In the genomic region with DNA sequence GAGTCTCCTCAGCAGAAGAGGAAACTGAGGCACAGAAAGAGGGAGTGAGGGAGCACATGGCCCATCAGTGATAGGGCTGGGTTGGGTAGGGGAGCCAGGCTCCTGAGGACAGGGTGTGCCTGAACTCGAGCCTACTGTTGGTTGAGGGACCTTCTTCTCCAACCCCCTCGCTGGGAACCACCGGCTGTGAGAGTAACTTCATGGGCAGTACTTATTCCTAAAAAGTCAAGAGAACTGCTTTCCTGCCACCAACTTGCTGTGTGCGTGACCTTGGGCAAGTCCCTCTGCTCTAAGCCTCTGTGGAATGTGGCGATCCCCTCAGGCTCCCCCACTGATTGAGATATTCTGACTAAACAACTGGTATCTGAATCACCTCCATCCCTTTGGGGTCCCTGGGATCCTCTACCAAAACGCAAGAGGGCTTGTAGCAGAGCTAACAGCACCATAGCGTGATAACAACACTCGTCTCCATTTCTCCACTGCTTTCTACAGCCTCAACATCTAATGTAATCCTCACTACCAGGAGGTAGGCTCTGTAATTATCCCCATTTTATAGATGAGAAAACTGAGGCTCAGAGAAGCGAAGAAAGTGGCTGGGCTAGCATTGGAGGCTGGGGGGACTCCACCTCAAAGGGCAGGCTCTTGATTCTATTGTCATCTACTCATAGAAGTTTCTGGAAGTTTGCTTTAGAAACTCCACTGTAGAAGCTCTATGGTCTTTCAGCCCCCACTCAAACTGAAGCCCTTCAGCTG, we compare ENCODE assay signal across 22 cellular contexts.
DNase-seq lines count a peak whose midpoint lies in the region; ATAC-seq and TF ChIP-seq lines count a peak whose summit lies in the region.
"Had no signal": no experiment of that assay in that cellular context is flagged by ENCODE, and none has a peak within 500 bp of the region (broad histone marks: within the 10 kb centered on the region; RNA-seq: fewer than 3 reads in every experiment).

No MANE protein-coding gene starts in this region.

- peaks cover 19% of the 10 kb centered on the region for H3K36me3 ChIP-seq in cardiac muscle cell
- H3K36me3 ChIP-seq in RWPE2 (ENCODE audit: low read depth) = no peaks in the 10 kb centered on the region
- H3K36me3 ChIP-seq in endodermal cell (ENCODE audit: control insufficient read depth, insufficient read depth, low read length) = no peaks in the 10 kb centered on the region
- peaks cover 0 to 28% (median 11%) of the 10 kb centered on the region in 4 donors for H3K36me3 ChIP-seq in sigmoid colon
- H3K36me3 ChIP-seq: MG63 had no signal

- no peak overlapping the region for H3K4me3 Mint-ChIP-seq in endodermal cell
- no peak overlapping the region for H3K4me3 Mint-ChIP-seq in T-helper 17 cell
- H3K4me3 Mint-ChIP-seq in WTC11 = no peak overlapping the region

- TF ChIP-seq CTCF in cardiac muscle cell (IDR thresholded peaks at IDR 0.05; ENCODE audit: low read depth, low read length) (no peak), RWPE2 (IDR thresholded peaks at IDR 0.05; ENCODE audit: poor library complexity, severe bottlenecking) (no peak), endodermal cell (conservative IDR thresholded peaks at IDR 0.05) (no peak), sigmoid colon (IDR thresholded peaks at IDR 0.05) (no peak), WTC11 (IDR thresholded peaks at IDR 0.05) (no peak)

- H3K27me3 ChIP-seq in cardiac muscle cell (no peaks in the 10 kb centered on the region), RWPE2 (ENCODE audit: insufficient read depth, poor library complexity, severe bottlenecking) (no peaks in the 10 kb centered on the region), endodermal cell (ENCODE audit: control insufficient read depth, insufficient read depth, low read length, poor library complexity, severe bottlenecking) (no peaks in the 10 kb centered on the region), sigmoid colon (peaks cover 0 to 9% (median 0%) of the 10 kb centered on the region in 3 donors)
- H3K27me3 ChIP-seq: MG63, SJSA1 had no signal

- H3K36me3 Mint-ChIP-seq in endodermal cell (ENCODE audit: low read depth) (no peaks in the 10 kb centered on the region), T-helper 17 cell (ENCODE audit: low read depth) (peaks cover 5% of the 10 kb centered on the region), WTC11 (peaks cover 21% of the 10 kb centered on the region)

- WGBS in endodermal cell (ENCODE audit: insufficient coverage in 1 of 2, insufficient read length in 1 of 2), 2 experiments = 89 to 96% methylated on average over 6 to 9 of the region's 9 CpGs
- 56 to 75% methylated on average over 9 of the region's 9 CpGs for WGBS in sigmoid colon, 2 donors

- H3K27me3 Mint-ChIP-seq in endodermal cell (ENCODE audit: insufficient read depth) (peaks cover 22% of the 10 kb centered on the region), T-helper 17 cell (peaks cover 58% of the 10 kb centered on the region), WTC11 (ENCODE audit: low read depth) (peaks cover 8% of the 10 kb centered on the region; the same call in 1 of the 2 replicates)

- H3K9me3 ChIP-seq in cardiac muscle cell (ENCODE audit: low read depth) (no peaks in the 10 kb centered on the region), RWPE2 (ENCODE audit: severe bottlenecking) (peaks cover 6% of the 10 kb centered on the region), endodermal cell (ENCODE audit: control insufficient read depth, low read length) (peaks cover 24% of the 10 kb centered on the region), sigmoid colon (peaks cover 0 to 6% (median 3%) of the 10 kb centered on the region in 4 donors), T-helper 17 cell (ENCODE audit: control insufficient read depth, low read length, poor library complexity, severe bottlenecking) (peaks cover 10% of the 10 kb centered on the region)
- H3K9me3 ChIP-seq: SJSA1 had no signal

- intact Hi-C loops in Right ventricle myocardium inferior (cut with DNase I) = loop anchor here (10.0 kb wide), 2 partner anchors 194 to 364 kb away; a partner anchor contains a TSS
- intact Hi-C loops in sigmoid colon (cut with DNase I) = no loop called here

- H3K9me3 Mint-ChIP-seq in endodermal cell (peaks cover 24% of the 10 kb centered on the region), WTC11 (peaks cover 35% of the 10 kb centered on the region)

- TF ChIP-seq POLR2A in sigmoid colon (IDR thresholded peaks at IDR 0.05) = no peak

- H3K9ac ChIP-seq in endodermal cell (ENCODE audit: extremely low read depth, low read length, poor library complexity, severe bottlenecking) = no peak overlapping the region

- TF ChIP-seq EP300 in sigmoid colon (IDR thresholded peaks at IDR 0.05) = no peak

- H3K4me1 Mint-ChIP-seq in endodermal cell (peaks cover 6% of the 10 kb centered on the region), T-helper 17 cell (no peaks in the 10 kb centered on the region), WTC11 (0 out of 2 replicates have a peak, but pooled peaks cover 2% of the 10 kb centered on the region)

- no peak for DNase-seq in cardiac muscle cell (ENCODE audit: low read depth in 1 of 2, low spot score in 1 of 2)
- DNase-seq in Right ventricle myocardium inferior (ENCODE audit: missing footprints) = no peak
- peak; percentile 72 for DNase-seq in RWPE2 (ENCODE audit: low spot score)
- DNase-seq in endodermal cell = peak; percentile 40
- DNase-seq in sigmoid colon = no peak
- no peak for DNase-seq in T-helper 17 cell
- DNase-seq in hepatic stellate cell (ENCODE audit: low spot score) = no peak
- no peak for DNase-seq in WTC11 (ENCODE audit: low spot score)
- DNase-seq: Calu3, DMS153, DND-41, GOT3, HCEC 1CT, KBM-7, MG63, NCI-H1694, NCI-H2029 treated with DMSO at 0.1 percent for 48 hours, NCI-H2227 treated with DMSO at 0.1 percent for 48 hours, NCI-H526 treated with DMSO at 0.1 percent for 48 hours had no signal

- ATAC-seq in Right ventricle myocardium inferior = no peak
- no peak for ATAC-seq in RWPE2 (ENCODE audit: low read depth)
- no peak for ATAC-seq in T-helper 17 cell
- ATAC-seq in WTC11 = no peak
- ATAC-seq: Panc1 had no signal

- POLR2A ChIA-PET in WTC11 (lab: Charles Lee) = interaction anchor here (0.6 kb wide), 1 partner anchor 159 kb away, joined by 14 read pairs; no protein-coding TSS in a partner anchor

- H3K4me1 ChIP-seq in cardiac muscle cell (ENCODE audit: low read depth) (peaks cover 2% of the 10 kb centered on the region), RWPE2 (ENCODE audit: insufficient read depth, poor library complexity, severe bottlenecking) (no peaks in the 10 kb centered on the region), endodermal cell (ENCODE audit: control insufficient read depth, insufficient read depth, low read length) (no peaks in the 10 kb centered on the region), sigmoid colon (peaks cover 0 to 51% (median 42%) of the 10 kb centered on the region in 4 donors)
- H3K4me1 ChIP-seq: SJSA1 had no signal

- H3K27ac ChIP-seq in cardiac muscle cell (peak overlapping the region; percentile 59), RWPE2 (ENCODE audit: poor library complexity, severe bottlenecking) (no peak overlapping the region), endodermal cell (ENCODE audit: low read depth, low read length) (no peak overlapping the region), sigmoid colon (peak overlapping the region; percentile 74 to 82 (median 78))
- H3K27ac ChIP-seq: HL-60, SJSA1 had no signal

- no peak overlapping the region for H3K27ac Mint-ChIP-seq in endodermal cell
- no peak overlapping the region for H3K27ac Mint-ChIP-seq in T-helper 17 cell
- H3K27ac Mint-ChIP-seq in WTC11 = no peak overlapping the region

- H3K4me3 ChIP-seq in cardiac muscle cell (no peak overlapping the region), RWPE2 (ENCODE audit: severe bottlenecking) (no peak overlapping the region), endodermal cell (ENCODE audit: low read length) (no peak overlapping the region), sigmoid colon (no peak overlapping the region)
- H3K4me3 ChIP-seq: MG63, SJSA1 had no signal

- CTCF ChIA-PET in WTC11 (lab: Charles Lee) = interaction anchor here (1.0 to 4.0 kb wide), 3 partner anchors 9 to 128 kb away, joined by 3 to 40 read pairs (median 3); a partner anchor contains a TSS

TF ChIP-seq in WTC11, 78 proteins besides CTCF, POLR2A, EP300 and RAD21 (continues in another document):
- no peak for TF ChIP-seq ZNF263 (CRISPR knock-in tag; IDR thresholded peaks at IDR 0.05; ENCODE audit: low read depth)
- TF ChIP-seq, protein P1, sequence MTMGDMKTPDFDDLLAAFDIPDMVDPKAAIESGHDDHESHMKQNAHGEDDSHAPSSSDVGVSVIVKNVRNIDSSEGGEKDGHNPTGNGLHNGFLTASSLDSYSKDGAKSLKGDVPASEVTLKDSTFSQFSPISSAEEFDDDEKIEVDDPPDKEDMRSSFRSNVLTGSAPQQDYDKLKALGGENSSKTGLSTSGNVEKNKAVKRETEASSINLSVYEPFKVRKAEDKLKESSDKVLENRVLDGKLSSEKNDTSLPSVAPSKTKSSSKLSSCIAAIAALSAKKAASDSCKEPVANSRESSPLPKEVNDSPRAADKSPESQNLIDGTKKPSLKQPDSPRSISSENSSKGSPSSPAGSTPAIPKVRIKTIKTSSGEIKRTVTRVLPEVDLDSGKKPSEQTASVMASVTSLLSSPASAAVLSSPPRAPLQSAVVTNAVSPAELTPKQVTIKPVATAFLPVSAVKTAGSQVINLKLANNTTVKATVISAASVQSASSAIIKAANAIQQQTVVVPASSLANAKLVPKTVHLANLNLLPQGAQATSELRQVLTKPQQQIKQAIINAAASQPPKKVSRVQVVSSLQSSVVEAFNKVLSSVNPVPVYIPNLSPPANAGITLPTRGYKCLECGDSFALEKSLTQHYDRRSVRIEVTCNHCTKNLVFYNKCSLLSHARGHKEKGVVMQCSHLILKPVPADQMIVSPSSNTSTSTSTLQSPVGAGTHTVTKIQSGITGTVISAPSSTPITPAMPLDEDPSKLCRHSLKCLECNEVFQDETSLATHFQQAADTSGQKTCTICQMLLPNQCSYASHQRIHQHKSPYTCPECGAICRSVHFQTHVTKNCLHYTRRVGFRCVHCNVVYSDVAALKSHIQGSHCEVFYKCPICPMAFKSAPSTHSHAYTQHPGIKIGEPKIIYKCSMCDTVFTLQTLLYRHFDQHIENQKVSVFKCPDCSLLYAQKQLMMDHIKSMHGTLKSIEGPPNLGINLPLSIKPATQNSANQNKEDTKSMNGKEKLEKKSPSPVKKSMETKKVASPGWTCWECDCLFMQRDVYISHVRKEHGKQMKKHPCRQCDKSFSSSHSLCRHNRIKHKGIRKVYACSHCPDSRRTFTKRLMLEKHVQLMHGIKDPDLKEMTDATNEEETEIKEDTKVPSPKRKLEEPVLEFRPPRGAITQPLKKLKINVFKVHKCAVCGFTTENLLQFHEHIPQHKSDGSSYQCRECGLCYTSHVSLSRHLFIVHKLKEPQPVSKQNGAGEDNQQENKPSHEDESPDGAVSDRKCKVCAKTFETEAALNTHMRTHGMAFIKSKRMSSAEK (CRISPR knock-in tag; IDR thresholded peaks at IDR 0.05; ENCODE audit: borderline replicate concordance) = no peak
- no peak for TF ChIP-seq PRRX2 (CRISPR knock-in tag; IDR thresholded peaks at IDR 0.05)
- no peak for TF ChIP-seq RORB (CRISPR knock-in tag; IDR thresholded peaks at IDR 0.05)
- no peak for TF ChIP-seq MYBL2 (CRISPR knock-in tag; IDR thresholded peaks at IDR 0.05)
- no peak for TF ChIP-seq JUN (CRISPR knock-in tag; IDR thresholded peaks at IDR 0.05)
- TF ChIP-seq FOXJ3 (CRISPR knock-in tag; IDR thresholded peaks at IDR 0.05; ENCODE audit: borderline replicate concordance) = no peak

Comparison
In these comparisons a context has a peak if more than half of its experiments do, and no peak if none do; other contexts are left out.
1. DNase-seq: peak in RWPE2 (single experiment) and endodermal cell (single experiment); none in cardiac muscle cell (0 of 2), Right ventricle myocardium inferior (single experiment), sigmoid colon (single experiment), T-helper 17 cell (0 of 3), hepatic stellate cell (single experiment) and WTC11 (single experiment).
2. H3K27ac ChIP-seq: peak in cardiac muscle cell (single experiment) and sigmoid colon (4 of 4); none in RWPE2 (single experiment) and endodermal cell (single experiment).